Comparison of ENCODE assay signal across 1 cellular context in genomic region chr19:18171605-18172327, GRCh38.
TF ChIP-seq lines count a peak whose summit lies in the region.

No MANE protein-coding gene starts in this region.

TF ChIP-seq in SK-N-SH, 30 proteins besides CTCF, POLR2A, EP300 and RAD21 (continued from another document):
- no peak for TF ChIP-seq SMC3 (IDR thresholded peaks at IDR 0.05; ENCODE audit: low read depth, low read length)
TF ChIP-seq in SK-N-SH: peak in this region for 1.
